13 cellular contexts compared by ENCODE assay signal in the genomic region with DNA sequence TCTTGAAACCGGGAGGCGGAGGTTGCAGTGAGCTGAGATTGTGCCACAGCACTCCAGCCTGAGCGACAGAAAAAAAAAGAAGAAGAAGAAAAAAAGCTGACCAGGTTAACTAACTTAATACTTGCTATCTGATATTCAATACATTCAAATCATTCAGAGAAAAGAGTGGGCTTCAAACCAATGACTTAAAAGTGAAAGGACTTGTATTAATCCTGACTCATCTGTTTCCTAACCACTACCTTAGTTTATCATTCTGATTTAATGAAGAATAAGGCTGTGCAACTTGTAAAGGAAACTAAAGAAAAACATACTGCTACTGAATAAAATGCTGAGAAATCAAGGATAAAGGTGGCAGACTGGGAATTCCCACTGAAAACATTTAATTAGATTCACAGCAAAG.
A peak's percentile ranks its signal among the peaks of the same experiment; 100 is the strongest.
DNase-seq lines count a peak whose midpoint lies in the region; ATAC-seq and TF ChIP-seq lines count a peak whose summit lies in the region.
"Had no signal": no experiment of that assay in that cellular context is flagged by ENCODE, and none has a peak within 500 bp of the region (broad histone marks: within the 10 kb centered on the region; RNA-seq: fewer than 3 reads in every experiment).

No MANE protein-coding gene starts in this region.

- peaks cover 53% of the 10 kb centered on the region for H3K4me1 Mint-ChIP-seq in activated CD4-positive, alpha-beta T cell treated with anti-CD3 and anti-CD28 coated beads, Interleukin-2, amount 10 ng/mL, durations not matched to agents 24 days and 14 days

- CTCF ChIA-PET in PC-9 (lab: Charles Lee) = interaction anchor here (0.6 kb wide), 1 partner anchor 60 kb away, joined by 4 read pairs; no protein-coding TSS in a partner anchor

- no TSS peak for BruUV-seq in PC-9 (replicated peaks; lab: Mats Ljungman, UMichigan)

- no peaks in the 10 kb centered on the region for H3K9me2 ChIP-seq in PC-9 (ENCODE audit: insufficient read depth)

- POLR2A ChIA-PET in PC-9 (lab: Charles Lee; ENCODE audit: unreplicated experiment) = no interaction called here

- H3K27ac Mint-ChIP-seq in activated CD4-positive, alpha-beta T cell treated with anti-CD3 and anti-CD28 coated beads, Interleukin-2, amount 10 ng/mL, durations not matched to agents 24 days and 14 days = peak overlapping the region; percentile 36

- no peak overlapping the region for H3K4me2 ChIP-seq in PC-9
- H3K4me2 ChIP-seq: A549 had no signal

- ATAC-seq in HG03039 (IDR thresholded peaks at IDR 0.05; ENCODE audit: unreplicated experiment) = peak; percentile 35
- ATAC-seq in stimulated activated naive CD8-positive, alpha-beta T cell treated with anti-CD3 and anti-CD28 coated beads, Interleukin-15, Interleukin-2, amounts not matched to agents 100 U/mL and 50 U/mL, for 24 hours = peak; percentile 49
- ATAC-seq: A549 had no signal

- H3K27ac ChIP-seq in PC-9 = no peak overlapping the region
- H3K27ac ChIP-seq: A549 had no signal

- intact Hi-C loops in activated CD4-positive, alpha-beta T cell treated with anti-CD3 and anti-CD28 coated beads, Interleukin-2, amount 10 ng/mL, durations not matched to agents 24 days and 14 days (cut with micrococcal nuclease) = loop anchor here (1.0 to 10.0 kb wide), 3 partner anchors 8 to 1277 kb away; no protein-coding TSS in a partner anchor
- intact Hi-C loops in PC-9 (cut with micrococcal nuclease; ENCODE audit: unreplicated experiment) = no loop called here

- H3K27me3 Mint-ChIP-seq in activated CD4-positive, alpha-beta T cell treated with anti-CD3 and anti-CD28 coated beads, Interleukin-2, amount 10 ng/mL, durations not matched to agents 24 days and 14 days = no peaks in the 10 kb centered on the region

- peaks cover 3% of the 10 kb centered on the region for H3K9me3 Mint-ChIP-seq in activated CD4-positive, alpha-beta T cell treated with anti-CD3 and anti-CD28 coated beads, Interleukin-2, amount 10 ng/mL, durations not matched to agents 24 days and 14 days

- DNase-seq in activated CD4-positive, alpha-beta T cell treated with anti-CD3 and anti-CD28 coated beads, Interleukin-2, amount 10 ng/mL, durations not matched to agents 24 days and 14 days = no peak
- DNase-seq in activated CD4-positive, alpha-beta T cell treated with anti-CD3 and anti-CD28 coated beads, Interleukin-2, amount 50 U/mL, for 48 hours = no peak
- DNase-seq in amniotic epithelial cell (ENCODE audit: low read depth) = peak; percentile 35
- no peak for DNase-seq in stimulated activated naive CD8-positive, alpha-beta T cell treated with anti-CD3 and anti-CD28 coated beads, Interleukin-15, Interleukin-2, amounts not matched to agents 100 U/mL and 50 U/mL, for 24 hours
- DNase-seq in PC-9 = no peak
- no peak for DNase-seq in ureter (ENCODE audit: low spot score)
- no peak for DNase-seq in MV-4-11 (lab: John Stamatoyannopoulos, UW)
- DNase-seq: aorta, midbrain, NCI-H2227 treated with DMSO at 0.1 percent for 48 hours, tibial artery had no signal

- H3K36me3 ChIP-seq in PC-9 (ENCODE audit: low read depth) = peaks cover 44% of the 10 kb centered on the region

- H3K27me3 ChIP-seq in PC-9 (ENCODE audit: insufficient read depth, low read depth) = no peaks in the 10 kb centered on the region
- H3K27me3 ChIP-seq: tibial artery had no signal

- no peak overlapping the region for H2AFZ ChIP-seq in PC-9

- H3K36me3 Mint-ChIP-seq in activated CD4-positive, alpha-beta T cell treated with anti-CD3 and anti-CD28 coated beads, Interleukin-2, amount 10 ng/mL, durations not matched to agents 24 days and 14 days (ENCODE audit: low read depth) = peaks cover 46% of the 10 kb centered on the region

- peak overlapping the region; percentile 48 for H3K4me3 Mint-ChIP-seq in activated CD4-positive, alpha-beta T cell treated with anti-CD3 and anti-CD28 coated beads, Interleukin-2, amount 10 ng/mL, durations not matched to agents 24 days and 14 days

- peaks cover 6% of the 10 kb centered on the region; the same call in 1 of the 2 replicates for H3F3A ChIP-seq in PC-9 (ENCODE audit: insufficient read depth, low read depth)

- H4K20me1 ChIP-seq in PC-9 (ENCODE audit: insufficient read depth) = peaks cover 17% of the 10 kb centered on the region

- H3K4me3 ChIP-seq in PC-9 = no peak overlapping the region
- H3K4me3 ChIP-seq: A549, tibial artery had no signal

- H3K9me3 ChIP-seq in PC-9 (ENCODE audit: insufficient read depth, low read depth) = 0 out of 2 replicates have a peak, but pooled peaks cover 4% of the 10 kb centered on the region
- H3K9me3 ChIP-seq: A549, tibial artery had no signal

- no peak for TF ChIP-seq CTCF in PC-9 (conservative IDR thresholded peaks at IDR 0.05)

- peaks cover 56% of the 10 kb centered on the region for H3K4me1 ChIP-seq in PC-9 (replicated peaks; ENCODE audit: insufficient read depth)

- H3K79me2 ChIP-seq in PC-9 (ENCODE audit: low read depth) = peaks cover 99% of the 10 kb centered on the region
